Comparison of ENCODE assay signal across 13 cellular contexts in the genomic region with DNA sequence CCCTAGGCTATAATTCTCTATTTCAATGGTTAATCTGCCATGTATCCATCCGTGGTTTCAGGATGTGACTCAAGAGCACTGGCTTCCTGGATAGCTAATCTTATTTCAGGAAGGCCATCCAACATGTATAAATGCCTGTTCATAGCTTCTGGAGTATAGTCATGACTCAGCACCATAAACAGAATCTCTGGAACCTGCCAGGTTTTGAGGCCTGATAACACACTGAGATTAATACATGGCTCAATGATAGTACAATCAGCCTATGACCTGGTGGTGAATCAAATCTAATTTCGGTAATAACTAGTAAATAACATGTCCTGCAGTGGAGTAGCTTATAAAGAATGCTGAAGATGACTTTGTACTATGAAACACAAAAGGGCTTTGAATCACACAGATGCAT. TPM values are rescaled to one million over a fixed set of nuclear protein-coding genes. Genes with fewer than 3 reads are reported as not detected.
A peak's percentile ranks its signal among the peaks of the same experiment; 100 is the strongest.
DNase-seq lines count a peak whose midpoint lies in the region; ATAC-seq and TF ChIP-seq lines count a peak whose summit lies in the region.
"Had no signal": no experiment of that assay in that cellular context is flagged by ENCODE, and none has a peak within 500 bp of the region (broad histone marks: within the 10 kb centered on the region; RNA-seq: fewer than 3 reads in every experiment).

No MANE protein-coding gene starts in this region.

- in situ Hi-C loops in mammary epithelial cell (cut with MboI; ENCODE audit: low sequenced_read_pairs in 2 of 2), result no loop called here

- DNase-seq in AG09319 (ENCODE audit: extremely low read depth, low read depth) (peak; percentile 24), HPDE6-E6E7 (ENCODE audit: extremely low spot score) (peak; percentile 28), mammary epithelial cell (peak; percentile 90), left colon (no peak), SW480 (ENCODE audit: low spot score) (no peak), WERI-Rb-1 (no peak)
- DNase-seq: activated effector memory CD4-positive, alpha-beta T cell treated with Interleukin-2 at 50 U/mL for 16 hours; DMS 273 treated with DMSO at 0.1 percent for 48 hours; stimulated activated CD8-positive, alpha-beta memory T cell treated with anti-CD3 and anti-CD28 coated beads, Interleukin-4, amount 100 ng/mL, for 48 hours had no signal

- intact Hi-C loops in mammary epithelial cell (cut with micrococcal nuclease) (loop anchor here (10.0 kb wide), 1 partner anchor 122 kb away; no protein-coding TSS in a partner anchor), left colon (cut with DNase I, micrococcal nuclease) (no loop called here)

- dilution Hi-C loops in mammary epithelial cell (cut with HindIII; ENCODE audit: low sequenced_read_pairs), result no loop called here

- ATAC-seq in left colon (peak; percentile 95), GM18870 (IDR thresholded peaks at IDR 0.05; ENCODE audit: unreplicated experiment) (no peak), GM18861 (IDR thresholded peaks at IDR 0.05; ENCODE audit: unreplicated experiment) (no peak)
- ATAC-seq: sciatic nerve had no signal

- no peaks in the 10 kb centered on the region for H3K36me3 ChIP-seq in mammary epithelial cell (ENCODE audit: insufficient read depth, low read length)
- no peaks in the 10 kb centered on the region for H3K36me3 ChIP-seq in WERI-Rb-1

- no peaks in the 10 kb centered on the region for H4K20me1 ChIP-seq in mammary epithelial cell (ENCODE audit: insufficient read depth, low read length)

- H2AFZ ChIP-seq in mammary epithelial cell (ENCODE audit: low read depth, low read length), result no peak overlapping the region

- 4% methylated on average over 2 of the region's 2 CpGs for whole genome bisulfite sequencing in mammary epithelial cell (ENCODE audit: low coverage, missing lambda C conversion rate)

- H3K27me3 ChIP-seq in mammary epithelial cell (ENCODE audit: insufficient read depth, low read length) (no peaks in the 10 kb centered on the region), WERI-Rb-1 (ENCODE audit: insufficient read depth, low read depth, severe bottlenecking) (peaks cover 58% of the 10 kb centered on the region)

- H3K27ac ChIP-seq in mammary epithelial cell (ENCODE audit: insufficient read depth, low read depth, low read length) (peak overlapping the region; percentile 69), WERI-Rb-1 (no peak overlapping the region)
- H3K27ac ChIP-seq: HL-60 had no signal

- H3K9ac ChIP-seq in mammary epithelial cell (ENCODE audit: insufficient read depth, low read length), result no peak overlapping the region

- TF ChIP-seq CTCF in AG09319 (IDR thresholded peaks at IDR 0.05; ENCODE audit: low read depth, low read length) (no peak), mammary epithelial cell (conservative IDR thresholded peaks at IDR 0.05 in 1 of 2, IDR thresholded peaks at IDR 0.05 in 1 of 2; ENCODE audit: extremely low read depth in 1 of 2, insufficient read depth in 1 of 2, low read depth in 1 of 2, low read length in 2 of 2) (no peak), WERI-Rb-1 (IDR thresholded peaks at IDR 0.05; ENCODE audit: low read depth, low read length) (no peak)

- H3K9me3 ChIP-seq in mammary epithelial cell (replicated peaks; ENCODE audit: insufficient read depth, low read length), result no peaks in the 10 kb centered on the region
- no peaks in the 10 kb centered on the region for H3K9me3 ChIP-seq in WERI-Rb-1 (ENCODE audit: severe bottlenecking)

- no TSS peak for BruUV-seq in mammary epithelial cell (replicated peaks; lab: Mats Ljungman, UMichigan)

- H3K79me2 ChIP-seq in mammary epithelial cell (ENCODE audit: insufficient read depth, low read length), result no peaks in the 10 kb centered on the region

- H3K4me3 ChIP-seq in mammary epithelial cell (replicated peaks in 1 of 3; ENCODE audit: insufficient read depth in 1 of 3, low read depth in 2 of 3, low read length in 3 of 3) (no peak overlapping the region), WERI-Rb-1 (ENCODE audit: low read depth, low read length) (no peak overlapping the region)

- CTCF ChIA-PET in mammary epithelial cell (lab: Charles Lee; ENCODE audit: low non-redundant PET), result no interaction called here

- H3K4me2 ChIP-seq in mammary epithelial cell (ENCODE audit: insufficient read depth, low read depth, low read length), result no peak overlapping the region

- H3K4me1 ChIP-seq in mammary epithelial cell (ENCODE audit: insufficient read depth, low read length), result peaks cover 27% of the 10 kb centered on the region

RNA-seq across cellular contexts. Expression of a gene that starts 5.7 kb away (rescaled TPM):
- total RNA-seq in mammary epithelial cell (1 to 10 TPM in 1 of 2 donors, under 1 TPM in 1; 0.17 to 5.7 TPM), left colon (under 1 TPM; 0.34 to 0.95 TPM)
- polyA plus RNA-seq in mammary epithelial cell, result 2.9 TPM
- polyA minus RNA-seq in mammary epithelial cell, result not detected

Comparison
In these comparisons a context has a peak if more than half of its experiments do, and no peak if none do; other contexts are left out.
1. DNase-seq: peak in AG09319 (single experiment), HPDE6-E6E7 (single experiment) and mammary epithelial cell (single experiment); none in left colon (0 of 2), SW480 (single experiment) and WERI-Rb-1 (single experiment).